1 cellular context compared by ENCODE assay signal in the genomic region with DNA sequence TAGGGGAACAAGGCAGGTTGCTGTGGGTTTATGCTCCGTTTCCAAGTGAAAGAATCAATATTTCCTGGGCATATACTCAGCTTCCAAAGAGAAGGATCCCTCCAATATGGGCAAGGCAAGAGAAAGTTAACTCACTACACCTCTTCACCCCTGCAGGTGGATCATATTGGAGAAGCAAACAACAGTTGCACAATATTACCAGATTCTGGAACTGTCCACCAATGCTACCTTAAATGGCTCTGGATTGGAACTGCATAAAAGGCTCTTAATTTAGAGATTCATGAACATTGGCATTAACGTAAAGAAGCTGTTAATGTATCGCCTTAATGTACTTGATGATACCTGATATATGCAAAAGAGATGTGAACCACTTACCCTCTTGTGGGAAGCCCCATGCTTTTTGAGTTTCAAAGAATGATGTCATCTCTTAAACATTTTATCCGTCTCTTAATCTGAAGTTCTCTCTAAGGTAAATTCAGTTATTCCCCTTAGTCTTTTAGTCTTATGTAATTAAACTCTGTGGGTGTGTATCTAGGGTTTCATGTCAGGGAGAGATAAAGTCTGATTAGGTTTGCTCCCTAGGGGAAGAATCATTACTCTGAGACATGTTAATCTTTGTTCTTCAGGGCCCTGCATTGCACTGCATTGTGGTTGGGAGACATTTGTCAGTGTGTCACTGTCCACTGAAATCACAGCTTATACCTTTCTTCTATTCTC.
TF ChIP-seq lines count a peak whose summit lies in the region.

No MANE protein-coding gene starts in this region.

TF ChIP-seq in HEK293, 187 proteins besides CTCF, POLR2A, EP300 and RAD21 (continued from another document and continues in another):
- TF ChIP-seq, protein P1, sequence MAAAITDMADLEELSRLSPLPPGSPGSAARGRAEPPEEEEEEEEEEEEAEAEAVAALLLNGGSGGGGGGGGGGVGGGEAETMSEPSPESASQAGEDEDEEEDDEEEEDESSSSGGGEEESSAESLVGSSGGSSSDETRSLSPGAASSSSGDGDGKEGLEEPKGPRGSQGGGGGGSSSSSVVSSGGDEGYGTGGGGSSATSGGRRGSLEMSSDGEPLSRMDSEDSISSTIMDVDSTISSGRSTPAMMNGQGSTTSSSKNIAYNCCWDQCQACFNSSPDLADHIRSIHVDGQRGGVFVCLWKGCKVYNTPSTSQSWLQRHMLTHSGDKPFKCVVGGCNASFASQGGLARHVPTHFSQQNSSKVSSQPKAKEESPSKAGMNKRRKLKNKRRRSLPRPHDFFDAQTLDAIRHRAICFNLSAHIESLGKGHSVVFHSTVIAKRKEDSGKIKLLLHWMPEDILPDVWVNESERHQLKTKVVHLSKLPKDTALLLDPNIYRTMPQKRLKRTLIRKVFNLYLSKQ (tag by site-specific recombination; IDR thresholded peaks at IDR 0.05; ENCODE audit: borderline replicate concordance): no peak
- TF ChIP-seq GFI1B (tag by site-specific recombination; IDR thresholded peaks at IDR 0.05) (0 out of 2 replicates have a peak, but pooled peaks have one; percentile 19), ZNF660 (tag by site-specific recombination; IDR thresholded peaks at IDR 0.05) (0 out of 2 replicates have a peak, but pooled peaks have one; percentile 46), ZNF23 (tag by site-specific recombination; IDR thresholded peaks at IDR 0.05; ENCODE audit: borderline replicate concordance) (no peak), ZNF366 (tag by site-specific recombination; conservative IDR thresholded peaks at IDR 0.05) (peak; percentile 77), ZBTB1 (tag by site-specific recombination; IDR thresholded peaks at IDR 0.05) (no peak), ZBTB48 (tag by site-specific recombination; IDR thresholded peaks at IDR 0.05) (peak; percentile 71), INSM2 (tag by site-specific recombination; IDR thresholded peaks at IDR 0.05) (peak; percentile 74; the same call in 1 of the 2 replicates), REPIN1 (tag by site-specific recombination; IDR thresholded peaks at IDR 0.05; ENCODE audit: low read depth) (no peak), ZNF558 (tag by site-specific recombination; IDR thresholded peaks at IDR 0.05) (no peak), GLI4 (tag by site-specific recombination; IDR thresholded peaks at IDR 0.05) (no peak), ZNF658 (tag by site-specific recombination; IDR thresholded peaks at IDR 0.05) (no peak), KLF7 (tag by site-specific recombination; IDR thresholded peaks at IDR 0.05; ENCODE audit: borderline replicate concordance) (no peak), ZNF518A (tag by site-specific recombination; conservative IDR thresholded peaks at IDR 0.05; ENCODE audit: low read depth) (no peak), ZNF596 (tag by site-specific recombination; IDR thresholded peaks at IDR 0.05) (peak; percentile 52; the same call in 1 of the 2 replicates), PRDM10 (tag by site-specific recombination; IDR thresholded peaks at IDR 0.05) (peak; percentile 92), ZNF514 (tag by site-specific recombination; IDR thresholded peaks at IDR 0.05) (no peak), OVOL3 (tag by site-specific recombination; IDR thresholded peaks at IDR 0.05) (peak; percentile 92), ZNF148 (tag by site-specific recombination; IDR thresholded peaks at IDR 0.05; ENCODE audit: borderline replicate concordance) (no peak), ZSCAN23 (tag by site-specific recombination; IDR thresholded peaks at IDR 0.05) (peak; percentile 85; the same call in 1 of the 2 replicates), SP3 (tag by site-specific recombination; IDR thresholded peaks at IDR 0.05) (0 out of 2 replicates have a peak, but pooled peaks have one; percentile 13), ZNF488 (tag by site-specific recombination; IDR thresholded peaks at IDR 0.05) (no peak), FEZF1 (tag by site-specific recombination; IDR thresholded peaks at IDR 0.05) (peak; percentile 93), PRDM6 (tag by site-specific recombination; IDR thresholded peaks at IDR 0.05) (peak; percentile 98), KLF10 (tag by site-specific recombination; IDR thresholded peaks at IDR 0.05) (peak; percentile 97), MZF1 (tag by site-specific recombination; IDR thresholded peaks at IDR 0.05; ENCODE audit: borderline replicate concordance) (peak; percentile 75; the same call in 1 of the 2 replicates)
- TF ChIP-seq, protein P2, sequence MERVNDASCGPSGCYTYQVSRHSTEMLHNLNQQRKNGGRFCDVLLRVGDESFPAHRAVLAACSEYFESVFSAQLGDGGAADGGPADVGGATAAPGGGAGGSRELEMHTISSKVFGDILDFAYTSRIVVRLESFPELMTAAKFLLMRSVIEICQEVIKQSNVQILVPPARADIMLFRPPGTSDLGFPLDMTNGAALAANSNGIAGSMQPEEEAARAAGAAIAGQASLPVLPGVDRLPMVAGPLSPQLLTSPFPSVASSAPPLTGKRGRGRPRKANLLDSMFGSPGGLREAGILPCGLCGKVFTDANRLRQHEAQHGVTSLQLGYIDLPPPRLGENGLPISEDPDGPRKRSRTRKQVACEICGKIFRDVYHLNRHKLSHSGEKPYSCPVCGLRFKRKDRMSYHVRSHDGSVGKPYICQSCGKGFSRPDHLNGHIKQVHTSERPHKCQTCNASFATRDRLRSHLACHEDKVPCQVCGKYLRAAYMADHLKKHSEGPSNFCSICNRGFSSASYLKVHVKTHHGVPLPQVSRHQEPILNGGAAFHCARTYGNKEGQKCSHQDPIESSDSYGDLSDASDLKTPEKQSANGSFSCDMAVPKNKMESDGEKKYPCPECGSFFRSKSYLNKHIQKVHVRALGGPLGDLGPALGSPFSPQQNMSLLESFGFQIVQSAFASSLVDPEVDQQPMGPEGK (tag by site-specific recombination; IDR thresholded peaks at IDR 0.05): peak; percentile 31; the same call in 1 of the 2 replicates
- TF ChIP-seq, protein P3, sequence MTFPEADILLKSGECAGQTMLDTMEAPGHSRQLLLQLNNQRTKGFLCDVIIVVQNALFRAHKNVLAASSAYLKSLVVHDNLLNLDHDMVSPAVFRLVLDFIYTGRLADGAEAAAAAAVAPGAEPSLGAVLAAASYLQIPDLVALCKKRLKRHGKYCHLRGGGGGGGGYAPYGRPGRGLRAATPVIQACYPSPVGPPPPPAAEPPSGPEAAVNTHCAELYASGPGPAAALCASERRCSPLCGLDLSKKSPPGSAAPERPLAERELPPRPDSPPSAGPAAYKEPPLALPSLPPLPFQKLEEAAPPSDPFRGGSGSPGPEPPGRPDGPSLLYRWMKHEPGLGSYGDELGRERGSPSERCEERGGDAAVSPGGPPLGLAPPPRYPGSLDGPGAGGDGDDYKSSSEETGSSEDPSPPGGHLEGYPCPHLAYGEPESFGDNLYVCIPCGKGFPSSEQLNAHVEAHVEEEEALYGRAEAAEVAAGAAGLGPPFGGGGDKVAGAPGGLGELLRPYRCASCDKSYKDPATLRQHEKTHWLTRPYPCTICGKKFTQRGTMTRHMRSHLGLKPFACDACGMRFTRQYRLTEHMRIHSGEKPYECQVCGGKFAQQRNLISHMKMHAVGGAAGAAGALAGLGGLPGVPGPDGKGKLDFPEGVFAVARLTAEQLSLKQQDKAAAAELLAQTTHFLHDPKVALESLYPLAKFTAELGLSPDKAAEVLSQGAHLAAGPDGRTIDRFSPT (tag by site-specific recombination; IDR thresholded peaks at IDR 0.05): peak; percentile 92
